Comparison of ENCODE assay signal across 9 cellular contexts in genomic region chr12:64459388-64460024, GRCh38. TPM values are rescaled to one million over a fixed set of nuclear protein-coding genes. Genes with fewer than 3 reads are reported as not detected.
DNase-seq lines count a peak whose midpoint lies in the region; ATAC-seq, FAIRE-seq and TF ChIP-seq lines count a peak whose summit lies in the region.
"Had no signal": no experiment of that assay in that cellular context is flagged by ENCODE, and none has a peak within 500 bp of the region (broad histone marks: within the 10 kb centered on the region; RNA-seq: fewer than 3 reads in every experiment).

No MANE protein-coding gene starts in this region.

- peak; percentile 57 for FAIRE-seq in GM18507 (lab: Jason Lieb, UNC)
- FAIRE-seq: islet of Langerhans had no signal

- no peak overlapping the region for H3K4me3 Mint-ChIP-seq in mesothelial cell of epicardium

- H3K4me1 ChIP-seq in adrenal gland (replicated peaks in 1 of 2) = peaks cover 26 to 62% of the 10 kb centered on the region in 2 donors

- no peaks in the 10 kb centered on the region for H3K27me3 Mint-ChIP-seq in mesothelial cell of epicardium (ENCODE audit: low read depth)

- peak overlapping the region in 2 of 4 donors; percentile 14 to 49 for H3K4me3 ChIP-seq in adrenal gland

- H3K9me3 ChIP-seq in adrenal gland (replicated peaks in 1 of 3) = no peaks in the 10 kb centered on the region

- H3K36me3 ChIP-seq in adrenal gland (replicated peaks in 1 of 2) = peaks cover 0 to 12% of the 10 kb centered on the region in 2 donors

- TF ChIP-seq POLR2A in adrenal gland (IDR thresholded peaks at IDR 0.05) = no peak

- H3K4me1 Mint-ChIP-seq in mesothelial cell of epicardium = peaks cover 5% of the 10 kb centered on the region

- WGBS in adrenal gland, 4 donors = 4 to 7% (median 5%) methylated on average over 3 of the region's 3 CpGs

- H3K27ac ChIP-seq in adrenal gland = peak overlapping the region in 4 of 5 donors; percentile 22 to 82 (median 64)

- intact Hi-C loops in adrenal gland (cut with DNase I) = no loop called here

- H3K27ac Mint-ChIP-seq in mesothelial cell of epicardium = peak overlapping the region; percentile 7

- H3K36me3 Mint-ChIP-seq in mesothelial cell of epicardium = peaks cover 10% of the 10 kb centered on the region

- ATAC-seq in HG03103 (IDR thresholded peaks at IDR 0.05; ENCODE audit: low read depth, unreplicated experiment) = peak; percentile 51
- no peak for ATAC-seq in GM18520 (IDR thresholded peaks at IDR 0.05; ENCODE audit: unreplicated experiment)
- ATAC-seq in GM21390 (IDR thresholded peaks at IDR 0.05; ENCODE audit: unreplicated experiment) = no peak

- DNase-seq in GM18507 (ENCODE audit: extremely low spot score, insufficient read length, low read depth) (no peak), adrenal gland (peak in 1 of 7 donors; percentile 17), mesothelial cell of epicardium (ENCODE audit: low spot score in 2 of 2, unreplicated experiment in 2 of 2) (no peak), DMS 273 treated with DMSO at 0.1 percent for 48 hours (lab: John Stamatoyannopoulos, UW) (no peak)
- no peak for DNase-seq in NK-92 treated with Interleukin-12 subunit alpha and Interleukin-12 subunit beta, amount 100 ng/mL, for 24 hours (lab: John Stamatoyannopoulos, UW)

- no peaks in the 10 kb centered on the region for H3K27me3 ChIP-seq in adrenal gland

- TF ChIP-seq CTCF in adrenal gland (IDR thresholded peaks at IDR 0.05) (no peak), mesothelial cell of epicardium (IDR thresholded peaks at IDR 0.05; ENCODE audit: unreplicated experiment) (no peak)

- H3K9me3 Mint-ChIP-seq in mesothelial cell of epicardium = no peaks in the 10 kb centered on the region

RNA-seq across cellular contexts. Expression of gene TBK1, which starts 7.6 kb away (rescaled TPM):
- total RNA-seq in adrenal gland (10 to 100 TPM; 19.0 to 38.3 (median 25.5) TPM), mesothelial cell of epicardium (21.9 to 25.5 TPM (median 25.2 TPM) in 3 replicates)
- polyA plus RNA-seq in adrenal gland = 10 to 100 TPM; 16.0 to 48.3 (median 18.6) TPM

RNA-seq across cellular contexts. Expression of gene XPOT, which starts 55.3 kb away (rescaled TPM):
- total RNA-seq in adrenal gland (10 to 100 TPM; 30.6 to 59.1 (median 47.5) TPM), mesothelial cell of epicardium (50.6 to 58.5 TPM (median 52.4 TPM) in 3 replicates)
- polyA plus RNA-seq in adrenal gland = 10 to 100 TPM; 12.4 to 59.6 (median 14.7) TPM
